ENCODE assay signal across 26 cellular contexts in genomic region chr4:20020049-20020448, GRCh38.
"Had no signal": no experiment of that assay in that cellular context is flagged by ENCODE, and none has a peak within 500 bp of the region (broad histone marks: within the 10 kb centered on the region; RNA-seq: fewer than 3 reads in every experiment).

No MANE protein-coding gene starts in this region.

- H3K4me3 ChIP-seq: dorsolateral prefrontal cortex, gastrocnemius medialis, lung, ovary, psoas muscle, sigmoid colon, stomach, thyroid gland had no signal

- FAIRE-seq: kidney had no signal

- ATAC-seq: gastrocnemius medialis; left lobe of liver; naive thymus-derived CD4-positive, alpha-beta T cell; psoas muscle; right cardiac atrium; stimulated activated effector memory CD8-positive, alpha-beta T cell treated with anti-CD3 and anti-CD28 coated beads, Interleukin-12 subunit alpha, Interleukin-12 subunit beta, amount 100 ng/mL, for 72 hours had no signal

- H3K9me3 Mint-ChIP-seq: memory B cell, nephron, type B pancreatic cell had no signal

- H3K27me3 Mint-ChIP-seq: memory B cell; naive thymus-derived CD4-positive, alpha-beta T cell; type B pancreatic cell had no signal

- H3K27ac ChIP-seq: dorsolateral prefrontal cortex, gastrocnemius medialis, ovary, psoas muscle, sigmoid colon, stomach, thyroid gland had no signal

- H3K9me3 ChIP-seq: gastrocnemius medialis, ovary, psoas muscle, stomach, thyroid gland had no signal

- H3K4me1 Mint-ChIP-seq: endodermal cell; memory B cell; naive thymus-derived CD4-positive, alpha-beta T cell; stimulated activated effector memory CD8-positive, alpha-beta T cell treated with anti-CD3 and anti-CD28 coated beads, Interleukin-12 subunit alpha, Interleukin-12 subunit beta, amount 100 ng/mL, for 72 hours had no signal

- H3K27me3 ChIP-seq: dorsolateral prefrontal cortex, gastrocnemius medialis, ovary, sigmoid colon, stomach, thyroid gland had no signal

- H3K27ac Mint-ChIP-seq: endodermal cell; memory B cell; mesothelial cell of epicardium; naive thymus-derived CD4-positive, alpha-beta T cell; nephron; stimulated activated effector memory CD8-positive, alpha-beta T cell treated with anti-CD3 and anti-CD28 coated beads, Interleukin-12 subunit alpha, Interleukin-12 subunit beta, amount 100 ng/mL, for 72 hours; type B pancreatic cell had no signal

- DNase-seq: dorsolateral prefrontal cortex; effector CD4-positive, alpha-beta T cell; endodermal cell; erythroblast; gastrocnemius medialis; head of caudate nucleus; kidney; naive thymus-derived CD4-positive, alpha-beta T cell; nucleus accumbens; ovary; posterior cingulate gyrus; psoas muscle; right cardiac atrium; sigmoid colon; stimulated activated CD4-positive, alpha-beta T cell treated with anti-CD3 and anti-CD28 coated beads, Interleukin-2, amount 100 ng/mL, for 24 hours; stimulated activated CD4-positive, alpha-beta T cell treated with anti-CD3 and anti-CD28 coated beads, Interleukin-4, amount 100 ng/mL, for 24 hours; stimulated activated naive CD4-positive, alpha-beta T cell treated with Interleukin-2 at 50 U/mL for 16 hours; stomach; thyroid gland had no signal

- H3K4me1 ChIP-seq: gastrocnemius medialis, psoas muscle, sigmoid colon, stomach, thyroid gland had no signal

- H3K36me3 ChIP-seq: gastrocnemius medialis, ovary, sigmoid colon, stomach, thyroid gland had no signal

- H3K4me3 Mint-ChIP-seq: endodermal cell; memory B cell; mesothelial cell of epicardium; naive thymus-derived CD4-positive, alpha-beta T cell; nephron; stimulated activated effector memory CD8-positive, alpha-beta T cell treated with anti-CD3 and anti-CD28 coated beads, Interleukin-12 subunit alpha, Interleukin-12 subunit beta, amount 100 ng/mL, for 72 hours; type B pancreatic cell had no signal

- H3K36me3 Mint-ChIP-seq: memory B cell; naive thymus-derived CD4-positive, alpha-beta T cell; stimulated activated effector memory CD8-positive, alpha-beta T cell treated with anti-CD3 and anti-CD28 coated beads, Interleukin-12 subunit alpha, Interleukin-12 subunit beta, amount 100 ng/mL, for 72 hours; type B pancreatic cell had no signal
